ENCODE assay signal across 8 cellular contexts in the genomic region with DNA sequence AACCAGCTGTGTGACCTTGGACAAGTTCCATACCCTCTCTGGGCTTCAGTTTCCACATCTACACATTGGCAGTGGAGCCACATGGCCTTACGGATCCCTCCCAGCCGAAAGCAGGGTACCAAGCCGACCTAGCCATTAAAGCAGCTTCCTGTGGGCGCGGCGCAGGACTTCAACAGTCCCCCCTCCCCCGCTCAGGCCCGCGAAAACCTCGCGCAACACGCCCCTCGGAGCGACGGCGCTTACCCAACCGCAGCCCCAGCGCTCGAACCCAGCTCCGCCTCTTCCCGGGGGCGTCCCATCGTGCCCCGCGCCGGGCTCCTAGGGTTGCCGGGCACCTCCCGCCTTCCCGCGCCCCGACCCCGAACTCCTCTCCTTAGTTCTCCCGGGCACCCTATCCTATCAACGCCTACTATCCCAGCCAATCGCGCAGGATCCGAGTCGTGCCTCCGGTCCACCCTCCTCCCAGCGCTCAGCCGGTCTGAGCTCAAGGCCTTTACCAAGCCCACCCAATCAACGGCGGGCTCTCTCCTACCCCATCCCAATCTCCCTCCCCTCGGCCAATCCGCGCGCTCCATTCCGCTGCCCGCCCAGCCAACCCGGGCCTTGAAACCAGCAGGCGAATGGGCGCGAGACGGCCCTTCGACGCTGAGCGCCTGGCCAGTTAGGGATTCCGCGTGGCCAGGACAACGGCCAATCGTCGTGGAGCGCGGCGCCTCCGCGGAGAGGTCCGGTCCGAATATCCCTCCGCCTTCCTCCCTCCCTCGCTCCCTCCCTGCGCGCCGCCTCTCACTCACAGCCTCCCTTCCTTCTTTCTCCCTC. TPM values are rescaled to one million over a fixed set of nuclear protein-coding genes. Genes with fewer than 3 reads are reported as not detected.
DNase-seq lines count a peak whose midpoint lies in the region; ATAC-seq, FAIRE-seq and TF ChIP-seq lines count a peak whose summit lies in the region.

A gene (plus strand): TSS at position 767 of the 819 bp plus-strand sequence. CDS start 326 bp downstream, outside the sequence.

- H2BK120ac ChIP-seq in trophoblast cell (ENCODE audit: insufficient read depth, low read length, poor library complexity), result peak within 1 kb of the TSS; percentile 91

- no peaks in the 10 kb centered on the region for H3K27me3 Mint-ChIP-seq in T-cell

- DNase-seq in GM12891 (ENCODE audit: insufficient read length, low spot score) (peak; percentile 85), NCI-H1436 treated with DMSO at 0.1 percent for 48 hours (lab: John Stamatoyannopoulos, UW) (peak; percentile 100), T-cell (peak; percentile 94 to 99 (median 96)), cardiac muscle cell (ENCODE audit: low read depth in 1 of 2, low spot score in 1 of 2) (peak; percentile 99 to 100), trophoblast cell (peak; percentile 100), transverse colon (peak; percentile 99)

- H2BK12ac ChIP-seq in trophoblast cell (ENCODE audit: low read length), result no peak within 1 kb of the TSS

- H3K36me3 Mint-ChIP-seq in T-cell, result peaks cover 18% of the 10 kb centered on the region

- WGBS in adipose tissue, 3 donors, result 0 to 1% (median 1%) methylated on average over 72 to 74 of the region's 74 CpGs
- WGBS in trophoblast cell (ENCODE audit: extremely low coverage, insufficient coverage, insufficient read length), result no CpG with 5 or more reads among the region's 74 CpGs
- WGBS in transverse colon (ENCODE audit: low coverage in 1 of 2), 2 donors, result 0% methylated on average over 39 of the region's 74 CpGs; no CpG with 5 or more reads in 1 of the 2 donors

- peak within 1 kb of the TSS; percentile 96 for H4K12ac ChIP-seq in trophoblast cell (ENCODE audit: low read depth, low read length)

- peak within 1 kb of the TSS; percentile 98 for H2AK5ac ChIP-seq in trophoblast cell (ENCODE audit: low read length)

- H3K36me3 ChIP-seq in cardiac muscle cell, result peaks cover 26% of the 10 kb centered on the region
- peaks cover 6 to 10% of the 10 kb centered on the region in 2 experiments for H3K36me3 ChIP-seq in trophoblast cell (ENCODE audit: control insufficient read depth in 1 of 2, insufficient read depth in 2 of 2, low read length in 2 of 2)
- H3K36me3 ChIP-seq in transverse colon, result peaks cover 0 to 22% (median 10%) of the 10 kb centered on the region in 4 donors

- H3K4me3 ChIP-seq in cardiac muscle cell (peak within 1 kb of the TSS; percentile 65), trophoblast cell (ENCODE audit: low read depth, low read length) (peak within 1 kb of the TSS; percentile 83), transverse colon (peak within 1 kb of the TSS; percentile 83 to 92 (median 90))

- H3K4me3 Mint-ChIP-seq in T-cell, result peak within 1 kb of the TSS; percentile 87 to 100 (median 91)

- H2AFZ ChIP-seq in trophoblast cell (ENCODE audit: insufficient read depth, low read length, poor library complexity), result peak within 1 kb of the TSS; percentile 87

- H3K9me3 Mint-ChIP-seq in T-cell, result no peaks in the 10 kb centered on the region

- peaks cover 46 to 55% (median 47%) of the 10 kb centered on the region in 3 donors for H3K4me1 Mint-ChIP-seq in T-cell

- H3K79me1 ChIP-seq in trophoblast cell (ENCODE audit: low read length), result peaks cover 16% of the 10 kb centered on the region

- peak within 1 kb of the TSS; percentile 96 for H3K4ac ChIP-seq in trophoblast cell (ENCODE audit: low read depth, low read length)

- POLR2A ChIA-PET in T-cell (lab: Charles Lee), result interaction anchor here (0.5 to 2.3 kb wide), 6 partner anchors 10 to 976 kb away, joined by 3 to 11 read pairs (median 6); a partner anchor contains a TSS

- peak within 1 kb of the TSS; percentile 99 for H3K14ac ChIP-seq in trophoblast cell (ENCODE audit: low read length)

- CTCF ChIA-PET in T-cell (lab: Charles Lee), result interaction anchor here (0.5 to 3.3 kb wide), 22 partner anchors 9 to 1456 kb away, joined by 3 to 15 read pairs (median 3); a partner anchor contains a TSS

- H2BK5ac ChIP-seq in trophoblast cell (ENCODE audit: low read depth, low read length, poor library complexity), result peak within 1 kb of the TSS; percentile 86

- peak within 1 kb of the TSS; percentile 90 for H3K9ac ChIP-seq in trophoblast cell (ENCODE audit: low read length)

- TF ChIP-seq EP300 in transverse colon (IDR thresholded peaks at IDR 0.05; ENCODE audit: low read depth), result no peak

- no peaks in the 10 kb centered on the region for H3K9me3 ChIP-seq in cardiac muscle cell (ENCODE audit: low read depth)
- H3K9me3 ChIP-seq in trophoblast cell (ENCODE audit: insufficient read depth, low read depth, low read length), result no peaks in the 10 kb centered on the region
- no peaks in the 10 kb centered on the region for H3K9me3 ChIP-seq in transverse colon

- H3K27me3 ChIP-seq in cardiac muscle cell (no peaks in the 10 kb centered on the region), trophoblast cell (ENCODE audit: insufficient read depth, low read length) (no peaks in the 10 kb centered on the region), transverse colon (no peaks in the 10 kb centered on the region)

- no peak within 1 kb of the TSS for H3K23ac ChIP-seq in trophoblast cell (ENCODE audit: low read length)

- H3K79me2 ChIP-seq in trophoblast cell (ENCODE audit: control insufficient read depth, insufficient read depth, low read length, poor library complexity), result peaks cover 13% of the 10 kb centered on the region

- H3K4me2 ChIP-seq in trophoblast cell (ENCODE audit: low read length), result peak within 1 kb of the TSS; percentile 87

- peak; percentile 99 for FAIRE-seq in GM12891 (lab: Jason Lieb, UNC)

- TF ChIP-seq POLR2A in GM12891 (IDR thresholded peaks at IDR 0.05; ENCODE audit: low read depth, low read length) (peak; percentile 90), transverse colon (IDR thresholded peaks at IDR 0.05) (peak; percentile 70)

- H3K27ac ChIP-seq in adipose tissue (ENCODE audit: low read depth, low read length) (peak within 1 kb of the TSS; percentile 70), cardiac muscle cell (peak within 1 kb of the TSS; percentile 80), trophoblast cell (ENCODE audit: low read depth, low read length) (peak within 1 kb of the TSS; percentile 95), transverse colon (peak within 1 kb of the TSS; percentile 93 to 99 (median 96))

- peak within 1 kb of the TSS; percentile 95 to 100 for H3K27ac Mint-ChIP-seq in T-cell

- TF ChIP-seq CTCF in cardiac muscle cell (IDR thresholded peaks at IDR 0.05; ENCODE audit: low read depth, low read length), result no peak
- TF ChIP-seq CTCF in transverse colon (IDR thresholded peaks at IDR 0.05), result no peak

- intact Hi-C loops in transverse colon (cut with DNase I; ENCODE audit: low total_unique reads), result no loop called here

- peak within 1 kb of the TSS; percentile 93 for H4K91ac ChIP-seq in trophoblast cell (ENCODE audit: low read depth, low read length)

- H3K4me1 ChIP-seq in cardiac muscle cell (ENCODE audit: low read depth) (peaks cover 9% of the 10 kb centered on the region), trophoblast cell (ENCODE audit: control insufficient read depth in 1 of 2, insufficient read depth in 2 of 2, low read length in 2 of 2) (peaks cover 0 to 9% of the 10 kb centered on the region in 2 experiments), transverse colon (peaks cover 13 to 48% (median 28%) of the 10 kb centered on the region in 4 donors)

- peak within 1 kb of the TSS; percentile 100 for H3K18ac ChIP-seq in trophoblast cell (ENCODE audit: low read length)

- peak within 1 kb of the TSS; percentile 95 for H4K8ac ChIP-seq in trophoblast cell (ENCODE audit: low read depth, low read length)

- in situ Hi-C loops in transverse colon (cut with MboI; ENCODE audit: low pct_ligation_motif_present in 1 of 4, low pct_unique_long_range_greater_than_20kb in 1 of 4, low sequenced_read_pairs in 3 of 4), result no loop called here

- ATAC-seq in HG02840 (IDR thresholded peaks at IDR 0.05; ENCODE audit: low FRiP score, unreplicated experiment) (peak; percentile 84), T-cell (replicated peaks in 1 of 4) (peak; percentile 80 to 84 (median 83))

TF ChIP-seq in GM12891, 5 proteins besides CTCF, POLR2A, EP300 and RAD21:
- TF ChIP-seq TAF1 (IDR thresholded peaks at IDR 0.05; ENCODE audit: low read depth, low read length) (peak; percentile 91), POU2F2 (IDR thresholded peaks at IDR 0.05; ENCODE audit: low read depth, low read length) (no peak; the same call in 1 of the 2 replicates), POLR2AphosphoS5 (IDR thresholded peaks at IDR 0.05; ENCODE audit: low read depth, low read length) (peak; percentile 81), SPI1 (IDR thresholded peaks at IDR 0.05; ENCODE audit: low read depth, low read length) (peak; percentile 36; the same call in 1 of the 2 replicates), PAX5 (IDR thresholded peaks at IDR 0.05; ENCODE audit: insufficient read depth, low read length, severe bottlenecking) (peak; percentile 70)

RNA-seq across cellular contexts. Expression of the gene that starts here (rescaled TPM):
- 178 TPM for polyA plus RNA-seq in GM12891 (2012; ENCODE audit: low read depth, missing spikeins)
- 100 to 1,000 TPM; 216 to 262 (median 240) TPM for total RNA-seq in T-cell
- polyA plus RNA-seq in adipose tissue, result 10 to 100 TPM; 40.6 to 99.5 (median 77.0) TPM
- total RNA-seq in cardiac muscle cell, result 218 and 318 TPM in 2 replicates
- polyA plus RNA-seq in cardiac muscle cell, result 97.9 and 125 TPM in 2 replicates
- polyA plus RNA-seq in trophoblast cell (2013), result 148 and 159 TPM in 2 replicates
- 100 to 1,000 TPM in 3 of 4 donors, 10 to 100 TPM in 1; 39.2 to 176 (median 133) TPM for total RNA-seq in transverse colon

Comparison
In these comparisons a context has a peak if more than half of its experiments do, and no peak if none do; other contexts are left out.
1. Peak in every context shown above with its lines: DNase-seq, ATAC-seq, H3K4me3 ChIP-seq and H3K27ac ChIP-seq.